13 cellular contexts compared by ENCODE assay signal in genomic region chr14:31893156-31893813, GRCh38.
A peak's percentile ranks its signal among the peaks of the same experiment; 100 is the strongest.
DNase-seq lines count a peak whose midpoint lies in the region; ATAC-seq and TF ChIP-seq lines count a peak whose summit lies in the region.
"Had no signal": no experiment of that assay in that cellular context is flagged by ENCODE, and none has a peak within 500 bp of the region (broad histone marks: within the 10 kb centered on the region; RNA-seq: fewer than 3 reads in every experiment).

No MANE protein-coding gene starts in this region.

- DNase-seq in Right ventricle myocardium superior (peak; percentile 46), right atrium auricular region (ENCODE audit: low spot score) (no peak), ecto neural progenitor cell (ENCODE audit: low spot score) (peak; percentile 57), left lobe of liver (ENCODE audit: low spot score) (no peak), dorsolateral prefrontal cortex (no peak), T-helper 2 cell (no peak), KG1 (lab: John Stamatoyannopoulos, UW) (no peak)
- DNase-seq: ACHN; activated naive CD4-positive, alpha-beta T cell; NCI-H2081 treated with DMSO at 0.1 percent for 48 hours; WERI-Rb-1 had no signal

- ATAC-seq in Right ventricle myocardium superior (ENCODE audit: poor library complexity) = peak; percentile 64
- ATAC-seq in left lobe of liver = peak; percentile 37
- ATAC-seq in GM21390 (IDR thresholded peaks at IDR 0.05; ENCODE audit: unreplicated experiment) = no peak

- no peak overlapping the region for H3K27ac ChIP-seq in right atrium auricular region
- H3K27ac ChIP-seq in dorsolateral prefrontal cortex = no peak overlapping the region
- H3K27ac ChIP-seq: suprapubic skin, WERI-Rb-1 had no signal

- intact Hi-C loops in Right ventricle myocardium superior (cut with DNase I) (no loop called here), dorsolateral prefrontal cortex (cut with DNase I) (no loop called here)

- no peaks in the 10 kb centered on the region for H3K9me3 ChIP-seq in right atrium auricular region
- H3K9me3 ChIP-seq: suprapubic skin had no signal

- no peak for TF ChIP-seq CTCF in right atrium auricular region (IDR thresholded peaks at IDR 0.05)
- TF ChIP-seq CTCF in dorsolateral prefrontal cortex (IDR thresholded peaks at IDR 0.05 in 54 of 56, conservative IDR thresholded peaks at IDR 0.05 in 2 of 56; ENCODE audit: low read depth in 1 of 56, partially characterized antibody in 56 of 56) = no peak

- H3K27me3 ChIP-seq in right atrium auricular region (no peaks in the 10 kb centered on the region), dorsolateral prefrontal cortex (no peaks in the 10 kb centered on the region)
- H3K27me3 ChIP-seq: suprapubic skin had no signal

- peaks cover 0 to 13% of the 10 kb centered on the region in 2 donors for H3K4me1 ChIP-seq in right atrium auricular region
- H3K4me1 ChIP-seq: suprapubic skin had no signal

- no peaks in the 10 kb centered on the region for H3K36me3 ChIP-seq in right atrium auricular region
- H3K36me3 ChIP-seq: suprapubic skin, WERI-Rb-1 had no signal

- H3K4me3 ChIP-seq in right atrium auricular region = no peak overlapping the region
- H3K4me3 ChIP-seq in dorsolateral prefrontal cortex = no peak overlapping the region
- H3K4me3 ChIP-seq: suprapubic skin had no signal

Comparison
In these comparisons a context has a peak if more than half of its experiments do, and no peak if none do; other contexts are left out.
1. DNase-seq: peak in Right ventricle myocardium superior (single experiment) and ecto neural progenitor cell (single experiment); none in right atrium auricular region (single experiment), left lobe of liver (single experiment), dorsolateral prefrontal cortex (0 of 10), T-helper 2 cell (0 of 5) and KG1 (single experiment).